Comparison of ENCODE assay signal across 2 cellular contexts in the genomic region with DNA sequence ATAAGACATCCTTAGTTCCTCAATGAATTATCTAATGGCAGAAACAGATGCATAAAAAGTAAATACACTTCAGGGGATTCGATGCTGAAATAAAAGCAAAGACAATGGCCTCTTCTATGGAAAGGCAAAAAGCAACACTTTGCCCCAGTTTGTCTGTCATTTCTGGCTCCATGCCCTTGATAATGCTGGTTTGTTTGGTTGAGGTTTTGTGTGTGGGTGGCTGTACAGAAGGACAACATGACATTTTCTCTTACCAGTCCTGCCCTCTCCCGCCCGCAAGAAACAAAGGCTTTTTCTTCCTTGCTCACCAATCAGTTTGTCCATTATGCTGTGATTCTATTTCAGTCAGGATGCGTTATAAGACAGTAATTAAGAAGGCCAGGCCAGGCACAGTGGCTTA.
TF ChIP-seq lines count a peak whose summit lies in the region.

No MANE protein-coding gene starts in this region.

TF ChIP-seq in HEK293, 187 proteins besides CTCF, POLR2A, EP300 and RAD21:
- TF ChIP-seq IKZF3 (tag by site-specific recombination; IDR thresholded peaks at IDR 0.05) = no peak
- peak; percentile 30; the same call in 1 of the 2 replicates for TF ChIP-seq EGR2 (tag by site-specific recombination; IDR thresholded peaks at IDR 0.05; ENCODE audit: low read depth)
- TF ChIP-seq ZFHX2 (tag by site-specific recombination; conservative IDR thresholded peaks at IDR 0.05) = peak; percentile 40
- no peak for TF ChIP-seq ZNF48 (tag by site-specific recombination; IDR thresholded peaks at IDR 0.05)
- no peak for TF ChIP-seq ZNF843 (tag by site-specific recombination; IDR thresholded peaks at IDR 0.05)
- TF ChIP-seq, protein P1, sequence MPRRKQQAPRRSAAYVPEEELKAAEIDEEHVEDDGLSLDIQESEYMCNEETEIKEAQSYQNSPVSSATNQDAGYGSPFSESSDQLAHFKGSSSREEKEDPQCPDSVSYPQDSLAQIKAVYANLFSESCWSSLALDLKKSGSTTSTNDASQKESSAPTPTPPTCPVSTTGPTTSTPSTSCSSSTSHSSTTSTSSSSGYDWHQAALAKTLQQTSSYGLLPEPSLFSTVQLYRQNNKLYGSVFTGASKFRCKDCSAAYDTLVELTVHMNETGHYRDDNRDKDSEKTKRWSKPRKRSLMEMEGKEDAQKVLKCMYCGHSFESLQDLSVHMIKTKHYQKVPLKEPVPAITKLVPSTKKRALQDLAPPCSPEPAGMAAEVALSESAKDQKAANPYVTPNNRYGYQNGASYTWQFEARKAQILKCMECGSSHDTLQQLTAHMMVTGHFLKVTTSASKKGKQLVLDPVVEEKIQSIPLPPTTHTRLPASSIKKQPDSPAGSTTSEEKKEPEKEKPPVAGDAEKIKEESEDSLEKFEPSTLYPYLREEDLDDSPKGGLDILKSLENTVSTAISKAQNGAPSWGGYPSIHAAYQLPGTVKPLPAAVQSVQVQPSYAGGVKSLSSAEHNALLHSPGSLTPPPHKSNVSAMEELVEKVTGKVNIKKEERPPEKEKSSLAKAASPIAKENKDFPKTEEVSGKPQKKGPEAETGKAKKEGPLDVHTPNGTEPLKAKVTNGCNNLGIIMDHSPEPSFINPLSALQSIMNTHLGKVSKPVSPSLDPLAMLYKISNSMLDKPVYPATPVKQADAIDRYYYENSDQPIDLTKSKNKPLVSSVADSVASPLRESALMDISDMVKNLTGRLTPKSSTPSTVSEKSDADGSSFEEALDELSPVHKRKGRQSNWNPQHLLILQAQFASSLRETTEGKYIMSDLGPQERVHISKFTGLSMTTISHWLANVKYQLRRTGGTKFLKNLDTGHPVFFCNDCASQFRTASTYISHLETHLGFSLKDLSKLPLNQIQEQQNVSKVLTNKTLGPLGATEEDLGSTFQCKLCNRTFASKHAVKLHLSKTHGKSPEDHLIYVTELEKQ (tag by site-specific recombination; IDR thresholded peaks at IDR 0.05; ENCODE audit: borderline replicate concordance) = no peak

TF ChIP-seq in liver, 16 proteins besides CTCF, POLR2A, EP300 and RAD21:
- TF ChIP-seq HNF4G (IDR thresholded peaks at IDR 0.05) = no peak
- no peak for TF ChIP-seq FOXA1 (IDR thresholded peaks at IDR 0.05)
- TF ChIP-seq RXRA (IDR thresholded peaks at IDR 0.05) = peak in 1 of 2 donors; percentile 40
- TF ChIP-seq, protein P2, sequence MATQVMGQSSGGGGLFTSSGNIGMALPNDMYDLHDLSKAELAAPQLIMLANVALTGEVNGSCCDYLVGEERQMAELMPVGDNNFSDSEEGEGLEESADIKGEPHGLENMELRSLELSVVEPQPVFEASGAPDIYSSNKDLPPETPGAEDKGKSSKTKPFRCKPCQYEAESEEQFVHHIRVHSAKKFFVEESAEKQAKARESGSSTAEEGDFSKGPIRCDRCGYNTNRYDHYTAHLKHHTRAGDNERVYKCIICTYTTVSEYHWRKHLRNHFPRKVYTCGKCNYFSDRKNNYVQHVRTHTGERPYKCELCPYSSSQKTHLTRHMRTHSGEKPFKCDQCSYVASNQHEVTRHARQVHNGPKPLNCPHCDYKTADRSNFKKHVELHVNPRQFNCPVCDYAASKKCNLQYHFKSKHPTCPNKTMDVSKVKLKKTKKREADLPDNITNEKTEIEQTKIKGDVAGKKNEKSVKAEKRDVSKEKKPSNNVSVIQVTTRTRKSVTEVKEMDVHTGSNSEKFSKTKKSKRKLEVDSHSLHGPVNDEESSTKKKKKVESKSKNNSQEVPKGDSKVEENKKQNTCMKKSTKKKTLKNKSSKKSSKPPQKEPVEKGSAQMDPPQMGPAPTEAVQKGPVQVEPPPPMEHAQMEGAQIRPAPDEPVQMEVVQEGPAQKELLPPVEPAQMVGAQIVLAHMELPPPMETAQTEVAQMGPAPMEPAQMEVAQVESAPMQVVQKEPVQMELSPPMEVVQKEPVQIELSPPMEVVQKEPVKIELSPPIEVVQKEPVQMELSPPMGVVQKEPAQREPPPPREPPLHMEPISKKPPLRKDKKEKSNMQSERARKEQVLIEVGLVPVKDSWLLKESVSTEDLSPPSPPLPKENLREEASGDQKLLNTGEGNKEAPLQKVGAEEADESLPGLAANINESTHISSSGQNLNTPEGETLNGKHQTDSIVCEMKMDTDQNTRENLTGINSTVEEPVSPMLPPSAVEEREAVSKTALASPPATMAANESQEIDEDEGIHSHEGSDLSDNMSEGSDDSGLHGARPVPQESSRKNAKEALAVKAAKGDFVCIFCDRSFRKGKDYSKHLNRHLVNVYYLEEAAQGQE (IDR thresholded peaks at IDR 0.05) = no peak
- TF ChIP-seq HNF4A (conservative IDR thresholded peaks at IDR 0.05) = peak in 1 of 2 donors; percentile 29
- TF ChIP-seq, protein P3, sequence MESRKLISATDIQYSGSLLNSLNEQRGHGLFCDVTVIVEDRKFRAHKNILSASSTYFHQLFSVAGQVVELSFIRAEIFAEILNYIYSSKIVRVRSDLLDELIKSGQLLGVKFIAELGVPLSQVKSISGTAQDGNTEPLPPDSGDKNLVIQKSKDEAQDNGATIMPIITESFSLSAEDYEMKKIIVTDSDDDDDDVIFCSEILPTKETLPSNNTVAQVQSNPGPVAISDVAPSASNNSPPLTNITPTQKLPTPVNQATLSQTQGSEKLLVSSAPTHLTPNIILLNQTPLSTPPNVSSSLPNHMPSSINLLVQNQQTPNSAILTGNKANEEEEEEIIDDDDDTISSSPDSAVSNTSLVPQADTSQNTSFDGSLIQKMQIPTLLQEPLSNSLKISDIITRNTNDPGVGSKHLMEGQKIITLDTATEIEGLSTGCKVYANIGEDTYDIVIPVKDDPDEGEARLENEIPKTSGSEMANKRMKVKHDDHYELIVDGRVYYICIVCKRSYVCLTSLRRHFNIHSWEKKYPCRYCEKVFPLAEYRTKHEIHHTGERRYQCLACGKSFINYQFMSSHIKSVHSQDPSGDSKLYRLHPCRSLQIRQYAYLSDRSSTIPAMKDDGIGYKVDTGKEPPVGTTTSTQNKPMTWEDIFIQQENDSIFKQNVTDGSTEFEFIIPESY (IDR thresholded peaks at IDR 0.05) = no peak
- TF ChIP-seq FOXA2 (IDR thresholded peaks at IDR 0.05) = no peak
- TF ChIP-seq JUND (IDR thresholded peaks at IDR 0.05) = no peak
- TF ChIP-seq NR2F2 (IDR thresholded peaks at IDR 0.05) = no peak
- TF ChIP-seq GABPA (IDR thresholded peaks at IDR 0.05 in 1 of 2, conservative IDR thresholded peaks at IDR 0.05 in 1 of 2) = no peak
- TF ChIP-seq YY1 (IDR thresholded peaks at IDR 0.05) = peak; percentile 74
- TF ChIP-seq, protein P4, sequence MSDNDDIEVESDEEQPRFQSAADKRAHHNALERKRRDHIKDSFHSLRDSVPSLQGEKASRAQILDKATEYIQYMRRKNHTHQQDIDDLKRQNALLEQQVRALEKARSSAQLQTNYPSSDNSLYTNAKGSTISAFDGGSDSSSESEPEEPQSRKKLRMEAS (IDR thresholded peaks at IDR 0.05) = no peak
- peak; percentile 32 for TF ChIP-seq SP1 (IDR thresholded peaks at IDR 0.05)
- TF ChIP-seq, protein P5, sequence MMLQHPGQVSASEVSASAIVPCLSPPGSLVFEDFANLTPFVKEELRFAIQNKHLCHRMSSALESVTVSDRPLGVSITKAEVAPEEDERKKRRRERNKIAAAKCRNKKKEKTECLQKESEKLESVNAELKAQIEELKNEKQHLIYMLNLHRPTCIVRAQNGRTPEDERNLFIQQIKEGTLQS (IDR thresholded peaks at IDR 0.05) = no peak
- no peak for TF ChIP-seq TAF1 (conservative IDR thresholded peaks at IDR 0.05)
- peak; percentile 73 to 93 for TF ChIP-seq EGR1 (IDR thresholded peaks at IDR 0.05; ENCODE audit: low read depth in 2 of 2)
